ENCODE assay signal across 16 cellular contexts in genomic region chr9:109945571-109945970, GRCh38.
DNase-seq lines count a peak whose midpoint lies in the region; ATAC-seq and TF ChIP-seq lines count a peak whose summit lies in the region.
"Had no signal": no experiment of that assay in that cellular context is flagged by ENCODE, and none has a peak within 500 bp of the region (broad histone marks: within the 10 kb centered on the region; RNA-seq: fewer than 3 reads in every experiment).

No MANE protein-coding gene starts in this region.

- H4K8ac ChIP-seq in mesenchymal stem cell (ENCODE audit: low read length): no peak overlapping the region

- H2AFZ ChIP-seq in OCI-LY1 (ENCODE audit: low read length) (peak overlapping the region; percentile 42; the same call in 1 of the 2 replicates), fibroblast of lung (ENCODE audit: low read length) (no peak overlapping the region), mesenchymal stem cell (ENCODE audit: low read depth, low read length) (no peak overlapping the region)

- H2BK120ac ChIP-seq in mesenchymal stem cell (ENCODE audit: low read depth, low read length): no peak overlapping the region

- no peaks in the 10 kb centered on the region for H3K36me3 Mint-ChIP-seq in activated naive CD4-positive, alpha-beta T cell treated with anti-CD3 and anti-CD28 coated beads, Interleukin-2, amount 10 ng/mL, durations not matched to agents 7 days and 5 days
- H3K36me3 Mint-ChIP-seq: CD8-positive, alpha-beta memory T cell had no signal

- no peak overlapping the region for H3K4me3 Mint-ChIP-seq in activated naive CD4-positive, alpha-beta T cell treated with anti-CD3 and anti-CD28 coated beads, Interleukin-2, amount 10 ng/mL, durations not matched to agents 7 days and 5 days
- H3K4me3 Mint-ChIP-seq: CD8-positive, alpha-beta memory T cell; H9 had no signal

- no peak overlapping the region for H3K18ac ChIP-seq in mesenchymal stem cell (ENCODE audit: low read depth in 1 of 2, low read length in 2 of 2)

- H3K79me1 ChIP-seq in mesenchymal stem cell (replicated peaks; ENCODE audit: low read length, poor library complexity, severe bottlenecking): peaks cover 3% of the 10 kb centered on the region

- no peak overlapping the region for H2AK5ac ChIP-seq in mesenchymal stem cell (ENCODE audit: low read length, severe bottlenecking)

- H3K9me3 ChIP-seq in OCI-LY1 (ENCODE audit: low read length) (no peaks in the 10 kb centered on the region), fibroblast of lung (ENCODE audit: control insufficient read depth, insufficient read depth, low read depth, low read length) (no peaks in the 10 kb centered on the region), mesenchymal stem cell (ENCODE audit: control insufficient read depth, low read length) (no peaks in the 10 kb centered on the region)
- H3K9me3 ChIP-seq: A549, BLaER1 had no signal

- CTCF ChIA-PET in activated naive CD4-positive, alpha-beta T cell treated with anti-CD3 and anti-CD28 coated beads, Interleukin-2, amount 10 ng/mL, durations not matched to agents 7 days and 5 days (lab: Charles Lee): interaction anchor here (1.2 kb wide), 1 partner anchor 42 kb away, joined by 4 read pairs; no protein-coding TSS in a partner anchor

- H2BK15ac ChIP-seq in mesenchymal stem cell (ENCODE audit: low read depth, poor library complexity, severe bottlenecking): no peak overlapping the region

- H3K9me3 Mint-ChIP-seq in activated naive CD4-positive, alpha-beta T cell treated with anti-CD3 and anti-CD28 coated beads, Interleukin-2, amount 10 ng/mL, durations not matched to agents 7 days and 5 days: no peaks in the 10 kb centered on the region
- H3K9me3 Mint-ChIP-seq: H9 had no signal

- H4K91ac ChIP-seq in mesenchymal stem cell (ENCODE audit: low read length): no peak overlapping the region

- H3K4me1 ChIP-seq in OCI-LY1 (ENCODE audit: insufficient read depth, low read length, severe bottlenecking): peaks cover 58% of the 10 kb centered on the region
- H3K4me1 ChIP-seq in fibroblast of lung (ENCODE audit: control insufficient read depth, extremely low read depth, insufficient read depth, low read length): no peaks in the 10 kb centered on the region
- H3K4me1 ChIP-seq in mesenchymal stem cell (ENCODE audit: control insufficient read depth, insufficient read depth, low read depth, low read length): no peaks in the 10 kb centered on the region
- H3K4me1 ChIP-seq: A549, Caco-2 had no signal

- H2BK12ac ChIP-seq in mesenchymal stem cell (ENCODE audit: low read length in 2 of 2): no peak overlapping the region

- no CpG with 5 or more reads among the region's 1 CpG for WGBS in mesenchymal stem cell

- H3K4me3 ChIP-seq in OCI-LY1 (ENCODE audit: low read depth, low read length, poor library complexity, severe bottlenecking): no peak overlapping the region
- H3K4me3 ChIP-seq in fibroblast of lung (replicated peaks in 1 of 4; ENCODE audit: control extremely low read depth in 1 of 4, insufficient read depth in 1 of 4, low read depth in 3 of 4, low read length in 4 of 4): no peak overlapping the region
- no peak overlapping the region for H3K4me3 ChIP-seq in mesenchymal stem cell (ENCODE audit: insufficient read depth in 1 of 2, low read depth in 1 of 2, low read length in 2 of 2)
- H3K4me3 ChIP-seq: A549, BLaER1, GM12878 had no signal

- H3K23ac ChIP-seq in mesenchymal stem cell (ENCODE audit: low read length in 2 of 2): no peak overlapping the region

- H2BK5ac ChIP-seq in mesenchymal stem cell (ENCODE audit: low read depth, low read length, poor library complexity, severe bottlenecking): no peak overlapping the region

- H3K27ac Mint-ChIP-seq in activated naive CD4-positive, alpha-beta T cell treated with anti-CD3 and anti-CD28 coated beads, Interleukin-2, amount 10 ng/mL, durations not matched to agents 7 days and 5 days: no peak overlapping the region
- H3K27ac Mint-ChIP-seq: CD8-positive, alpha-beta memory T cell; H9 had no signal

- peaks cover 9% of the 10 kb centered on the region for H3K4me1 Mint-ChIP-seq in activated naive CD4-positive, alpha-beta T cell treated with anti-CD3 and anti-CD28 coated beads, Interleukin-2, amount 10 ng/mL, durations not matched to agents 7 days and 5 days
- H3K4me1 Mint-ChIP-seq: H9 had no signal

- H3K4ac ChIP-seq in mesenchymal stem cell (ENCODE audit: low read depth in 1 of 2, low read length in 2 of 2): no peak overlapping the region

- no peak for TF ChIP-seq CTCF in OCI-LY1 (IDR thresholded peaks at IDR 0.05; ENCODE audit: low read length)
- TF ChIP-seq CTCF in fibroblast of lung (conservative IDR thresholded peaks at IDR 0.05 in 1 of 2, IDR thresholded peaks at IDR 0.05 in 1 of 2; ENCODE audit: low read depth in 1 of 2, low read length in 2 of 2): no peak
- no peak for TF ChIP-seq CTCF in GM10266 (IDR thresholded peaks at IDR 0.05; ENCODE audit: control insufficient read depth, insufficient read depth, low read depth, missing control alignments)

- H3K36me3 ChIP-seq in OCI-LY1 (ENCODE audit: insufficient read depth, low read length) (no peaks in the 10 kb centered on the region), fibroblast of lung (ENCODE audit: control insufficient read depth, insufficient read depth, low read length) (no peaks in the 10 kb centered on the region), mesenchymal stem cell (ENCODE audit: control insufficient read depth in 1 of 2, insufficient read depth in 2 of 2, low read depth in 1 of 2, low read length in 2 of 2) (peaks cover 7 to 17% of the 10 kb centered on the region in 2 experiments)
- H3K36me3 ChIP-seq: BLaER1 had no signal

- no peaks in the 10 kb centered on the region for H3K27me3 ChIP-seq in OCI-LY1 (ENCODE audit: insufficient read depth, low read length)
- H3K27me3 ChIP-seq in fibroblast of lung (ENCODE audit: control insufficient read depth, insufficient read depth, low read length): no peaks in the 10 kb centered on the region
- no peaks in the 10 kb centered on the region for H3K27me3 ChIP-seq in mesenchymal stem cell (ENCODE audit: control insufficient read depth in 1 of 2, insufficient read depth in 1 of 2, low read length in 2 of 2)
- H3K27me3 ChIP-seq: BLaER1 had no signal

- H3K79me2 ChIP-seq in OCI-LY1 (ENCODE audit: insufficient read depth, low read length): no peaks in the 10 kb centered on the region
- H3K79me2 ChIP-seq in fibroblast of lung (ENCODE audit: control insufficient read depth, insufficient read depth, low read length): no peaks in the 10 kb centered on the region

- ATAC-seq in GM18867 (IDR thresholded peaks at IDR 0.05; ENCODE audit: unreplicated experiment): no peak
- ATAC-seq: A549, GM12878 had no signal

- H3K27ac ChIP-seq in OCI-LY1 (ENCODE audit: low read depth, low read length, poor library complexity, severe bottlenecking): no peak overlapping the region
- no peak overlapping the region for H3K27ac ChIP-seq in fibroblast of lung (ENCODE audit: insufficient read depth, low read length)
- no peak overlapping the region for H3K27ac ChIP-seq in mesenchymal stem cell (ENCODE audit: low read length, poor library complexity, severe bottlenecking)
- H3K27ac ChIP-seq: A549, BLaER1 had no signal

- H3K4me2 ChIP-seq in OCI-LY1 (ENCODE audit: low read length) (no peak overlapping the region), fibroblast of lung (ENCODE audit: extremely low read depth, insufficient read depth, low read length) (peak overlapping the region; percentile 23), mesenchymal stem cell (ENCODE audit: low read length, poor library complexity, severe bottlenecking) (no peak overlapping the region)
- H3K4me2 ChIP-seq: A549, BLaER1 had no signal

- no peaks in the 10 kb centered on the region for H3K27me3 Mint-ChIP-seq in activated naive CD4-positive, alpha-beta T cell treated with anti-CD3 and anti-CD28 coated beads, Interleukin-2, amount 10 ng/mL, durations not matched to agents 7 days and 5 days

- DNase-seq in fibroblast of lung (ENCODE audit: low read depth in 2 of 2): peak in 1 of 2 donors; percentile 31
- peak; percentile 63 for DNase-seq in mesenchymal stem cell
- no peak for DNase-seq in activated naive CD4-positive, alpha-beta T cell treated with anti-CD3 and anti-CD28 coated beads, Interleukin-2, amount 10 ng/mL, durations not matched to agents 7 days and 5 days
- no peak for DNase-seq in GM10266 (ENCODE audit: extremely low spot score)
- DNase-seq in NCI-H1417 (lab: John Stamatoyannopoulos, UW): no peak
- DNase-seq: Caco-2; CD8-positive, alpha-beta memory T cell; DMS53; GF-D8; GOT3; H9 had no signal

- H3K14ac ChIP-seq in mesenchymal stem cell (ENCODE audit: low read length in 2 of 2): no peak overlapping the region

- H3K9ac ChIP-seq in OCI-LY1 (ENCODE audit: low read length) (no peak overlapping the region), fibroblast of lung (ENCODE audit: insufficient read depth, low read length) (no peak overlapping the region), mesenchymal stem cell (ENCODE audit: low read length) (no peak overlapping the region)
- H3K9ac ChIP-seq: BLaER1 had no signal

- H3F3A ChIP-seq in OCI-LY1 (ENCODE audit: insufficient read depth, low read length): no peaks in the 10 kb centered on the region

- H4K20me1 ChIP-seq in OCI-LY1 (ENCODE audit: insufficient read depth, low read length): no peaks in the 10 kb centered on the region
- H4K20me1 ChIP-seq in fibroblast of lung (ENCODE audit: control insufficient read depth, extremely low read depth, insufficient read depth, low read length): no peaks in the 10 kb centered on the region
- H4K20me1 ChIP-seq: BLaER1 had no signal

- no peaks in the 10 kb centered on the region for H3K9me2 ChIP-seq in OCI-LY1 (ENCODE audit: low read depth, low read length)
